1 cellular context compared by ENCODE assay signal in the genomic region with DNA sequence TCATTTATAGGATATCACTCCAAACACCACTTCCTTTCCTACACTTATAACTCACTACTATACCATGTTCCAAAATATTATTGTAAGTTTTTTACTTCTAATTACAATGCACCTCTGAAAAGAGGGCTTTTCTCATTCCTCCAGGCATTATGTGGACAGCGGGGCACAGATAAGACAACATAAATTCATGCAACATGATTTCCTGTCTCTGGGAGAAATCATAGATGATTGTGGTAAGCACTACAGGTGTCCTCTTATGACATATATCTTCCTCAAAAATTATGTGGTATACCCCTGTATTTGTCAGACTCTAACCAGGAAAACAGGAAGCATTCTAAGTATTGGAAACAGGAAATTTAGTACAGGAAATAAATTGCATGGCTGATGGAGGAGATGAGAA.
TF ChIP-seq lines count a peak whose summit lies in the region.

No MANE protein-coding gene starts in this region.

TF ChIP-seq in IMR-90, 13 proteins besides CTCF, POLR2A, EP300 and RAD21:
- TF ChIP-seq RCOR1 (IDR thresholded peaks at IDR 0.05; ENCODE audit: insufficient replicate concordance, low read length) (no peak), FOS (IDR thresholded peaks at IDR 0.05; ENCODE audit: low read depth, low read length) (no peak), CHD1 (IDR thresholded peaks at IDR 0.05; ENCODE audit: low read depth, low read length) (no peak), MAZ (IDR thresholded peaks at IDR 0.05; ENCODE audit: borderline replicate concordance, low read depth, low read length) (no peak), SMC3 (IDR thresholded peaks at IDR 0.05; ENCODE audit: low read depth, low read length) (no peak), BHLHE40 (IDR thresholded peaks at IDR 0.05; ENCODE audit: low read depth, low read length) (no peak), MXI1 (IDR thresholded peaks at IDR 0.05; ENCODE audit: borderline replicate concordance, low read depth, low read length) (no peak), RFX5 (IDR thresholded peaks at IDR 0.05; ENCODE audit: low read depth, low read length) (no peak), NFE2L2 (IDR thresholded peaks at IDR 0.05; ENCODE audit: low read depth, low read length) (no peak), CEBPB (IDR thresholded peaks at IDR 0.05; ENCODE audit: low read depth, low read length) (no peak)
- TF ChIP-seq, protein P1, sequence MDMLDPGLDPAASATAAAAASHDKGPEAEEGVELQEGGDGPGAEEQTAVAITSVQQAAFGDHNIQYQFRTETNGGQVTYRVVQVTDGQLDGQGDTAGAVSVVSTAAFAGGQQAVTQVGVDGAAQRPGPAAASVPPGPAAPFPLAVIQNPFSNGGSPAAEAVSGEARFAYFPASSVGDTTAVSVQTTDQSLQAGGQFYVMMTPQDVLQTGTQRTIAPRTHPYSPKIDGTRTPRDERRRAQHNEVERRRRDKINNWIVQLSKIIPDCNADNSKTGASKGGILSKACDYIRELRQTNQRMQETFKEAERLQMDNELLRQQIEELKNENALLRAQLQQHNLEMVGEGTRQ (IDR thresholded peaks at IDR 0.05; ENCODE audit: low read depth, low read length), result no peak
TF ChIP-seq in IMR-90: peak in this region for 0.
